Comparison of ENCODE assay signal across 13 cellular contexts in the genomic region with DNA sequence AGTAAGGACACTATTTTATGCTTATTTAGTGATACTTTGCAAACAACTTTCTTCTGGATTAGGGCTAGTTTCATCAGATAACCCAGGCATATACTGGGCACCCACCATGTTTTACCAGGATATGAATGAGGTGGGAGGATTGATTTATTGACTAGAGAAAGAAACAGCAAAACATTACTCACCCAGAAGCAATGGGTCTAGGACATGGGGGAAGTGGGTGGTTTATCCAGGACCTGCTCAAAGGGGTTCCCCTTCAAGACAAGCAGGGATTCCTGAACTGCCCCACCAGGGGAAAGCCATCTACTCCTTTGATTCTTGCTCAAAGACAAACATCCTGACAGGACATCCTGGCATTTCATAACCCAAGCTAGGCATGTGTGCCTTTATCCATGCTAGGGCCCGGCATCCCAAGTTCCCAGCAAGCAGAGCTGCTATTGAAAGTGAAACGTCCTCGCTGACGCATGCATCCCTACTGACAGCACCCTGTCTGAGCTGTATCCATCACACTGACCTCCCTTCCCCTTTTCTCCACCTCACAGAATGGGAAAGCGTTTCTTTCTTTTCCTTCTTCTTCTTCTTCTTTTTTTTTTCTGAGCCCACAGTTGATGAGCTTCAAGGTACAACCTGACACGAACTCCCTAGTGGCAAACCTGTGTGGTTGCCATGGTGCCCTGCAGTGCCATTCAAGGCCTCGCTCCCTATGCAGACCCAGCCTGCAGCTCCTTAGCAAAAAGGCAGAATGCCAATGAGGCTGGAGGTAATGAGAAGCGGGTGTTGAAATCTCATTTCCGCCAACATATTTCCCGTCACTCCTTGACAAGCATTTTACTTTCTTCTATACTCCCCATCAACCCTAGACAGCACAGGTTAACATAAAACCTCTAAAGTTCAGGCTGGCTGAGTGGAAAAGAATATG.
DNase-seq lines count a peak whose midpoint lies in the region; ATAC-seq, FAIRE-seq and TF ChIP-seq lines count a peak whose summit lies in the region.
"Had no signal": no experiment of that assay in that cellular context is flagged by ENCODE, and none has a peak within 500 bp of the region (broad histone marks: within the 10 kb centered on the region; RNA-seq: fewer than 3 reads in every experiment).

No MANE protein-coding gene starts in this region.

- peak in 2 of 3 experiments; percentile 27 to 29 for DNase-seq in NCI-H1417 (lab: John Stamatoyannopoulos, UW)
- DNase-seq in NCI-H1417 treated with DMSO at 0.1 percent for 48 hours (lab: John Stamatoyannopoulos, UW): no peak
- DNase-seq in HepG2 (ENCODE audit: low spot score): no peak
- DNase-seq in superior temporal gyrus (ENCODE audit: extremely low spot score): peak; percentile 53
- DNase-seq in stimulated activated CD4-positive, alpha-beta T cell treated with anti-CD3 and anti-CD28 coated beads, Interleukin-1b, Interleukin-23, amount 100 ng/mL, for 48 hours: no peak
- no peak for DNase-seq in activated T-helper 1 cell treated with anti-CD3 and anti-CD28 coated beads, Interleukin-12 subunit alpha, Interleukin-12 subunit beta, Interleukin-2, Interleukin-4 antibody, amounts not matched to agents 30 ng/mL and 10 ng/mL and 1 ng/mL, durations not matched to agents 14 hours and 24 hours and 36 hours (ENCODE audit: low spot score)
- DNase-seq: 8988T; activated CD4-positive, alpha-beta memory T cell treated with anti-CD3 and anti-CD28 coated beads for 36 hours; activated gamma-delta T cell; central memory CD4-positive, alpha-beta T cell had no signal

- no peaks in the 10 kb centered on the region for H3K36me3 Mint-ChIP-seq in activated T-helper 1 cell treated with anti-CD3 and anti-CD28 coated beads, Interleukin-12 subunit alpha, Interleukin-12 subunit beta, Interleukin-2, Interleukin-4 antibody, amounts not matched to agents 30 ng/mL and 10 ng/mL and 1 ng/mL, durations not matched to agents 14 hours and 24 hours and 36 hours (ENCODE audit: low read depth)
- H3K36me3 Mint-ChIP-seq: activated CD4-positive, alpha-beta memory T cell treated with anti-CD3 and anti-CD28 coated beads for 36 hours had no signal

- no peak overlapping the region for H3K4me3 ChIP-seq in HepG2 (replicated peaks in 1 of 3; ENCODE audit: insufficient read depth in 1 of 3, low read depth in 2 of 3, low read length in 3 of 3)

- H3K36me3 ChIP-seq in HepG2 (replicated peaks in 1 of 2; ENCODE audit: control insufficient read depth in 1 of 2, insufficient read depth in 2 of 2, low read length in 2 of 2): no peaks in the 10 kb centered on the region

- FAIRE-seq in HepG2 (lab: Jason Lieb, UNC): no peak

- no peaks in the 10 kb centered on the region for H3K9me3 Mint-ChIP-seq in activated T-helper 1 cell treated with anti-CD3 and anti-CD28 coated beads, Interleukin-12 subunit alpha, Interleukin-12 subunit beta, Interleukin-2, Interleukin-4 antibody, amounts not matched to agents 30 ng/mL and 10 ng/mL and 1 ng/mL, durations not matched to agents 14 hours and 24 hours and 36 hours
- H3K9me3 Mint-ChIP-seq: activated CD4-positive, alpha-beta memory T cell treated with anti-CD3 and anti-CD28 coated beads for 36 hours had no signal

- WGBS in HepG2 (ENCODE audit: low lambda C conversion rate): 48% methylated on average over 10 of the region's 10 CpGs

- TF ChIP-seq POLR2A in HepG2 (IDR thresholded peaks at IDR 0.05; ENCODE audit: insufficient read depth in 1 of 2, low read depth in 2 of 2, low read length in 2 of 2): no peak

- in situ Hi-C loops in HepG2 (cut with HindIII; ENCODE audit: extremely low pct_ligation_motif_present, low pct_unique_long_range_greater_than_20kb): no loop called here

- peaks cover 13% of the 10 kb centered on the region for H3K4me1 Mint-ChIP-seq in activated T-helper 1 cell treated with anti-CD3 and anti-CD28 coated beads, Interleukin-12 subunit alpha, Interleukin-12 subunit beta, Interleukin-2, Interleukin-4 antibody, amounts not matched to agents 30 ng/mL and 10 ng/mL and 1 ng/mL, durations not matched to agents 14 hours and 24 hours and 36 hours (ENCODE audit: low read depth)

- no peaks in the 10 kb centered on the region for H3K79me2 ChIP-seq in HepG2 (ENCODE audit: insufficient read depth, low read length)

- peaks cover 60% of the 10 kb centered on the region for H3K4me1 ChIP-seq in HepG2 (ENCODE audit: insufficient read depth, low read length)

- peaks cover 4% of the 10 kb centered on the region for H3K27me3 Mint-ChIP-seq in activated T-helper 1 cell treated with anti-CD3 and anti-CD28 coated beads, Interleukin-12 subunit alpha, Interleukin-12 subunit beta, Interleukin-2, Interleukin-4 antibody, amounts not matched to agents 30 ng/mL and 10 ng/mL and 1 ng/mL, durations not matched to agents 14 hours and 24 hours and 36 hours (ENCODE audit: insufficient read depth)
- H3K27me3 Mint-ChIP-seq: activated CD4-positive, alpha-beta memory T cell treated with anti-CD3 and anti-CD28 coated beads for 36 hours had no signal

- no peak for TF ChIP-seq RAD21 in HepG2 (CRISPR knock-in tag; IDR thresholded peaks at IDR 0.05)

- no TSS peak for BruUV-seq in HepG2 (replicated peaks; lab: Mats Ljungman, UMichigan)

- no peak for TF ChIP-seq CTCF in HepG2 (CRISPR knock-in tag; IDR thresholded peaks at IDR 0.05)

- intact Hi-C loops in HepG2 (cut with micrococcal nuclease; ENCODE audit: unreplicated experiment): no loop called here
- intact Hi-C loops in activated T-helper 1 cell treated with anti-CD3 and anti-CD28 coated beads, Interleukin-12 subunit alpha, Interleukin-12 subunit beta, Interleukin-2, Interleukin-4 antibody, amounts not matched to agents 30 ng/mL and 10 ng/mL and 1 ng/mL, durations not matched to agents 14 hours and 24 hours and 36 hours (cut with micrococcal nuclease): no loop called here

- no peaks in the 10 kb centered on the region for H3K9me3 ChIP-seq in HepG2 (ENCODE audit: low read length)

- H3K4me3 Mint-ChIP-seq in activated T-helper 1 cell treated with anti-CD3 and anti-CD28 coated beads, Interleukin-12 subunit alpha, Interleukin-12 subunit beta, Interleukin-2, Interleukin-4 antibody, amounts not matched to agents 30 ng/mL and 10 ng/mL and 1 ng/mL, durations not matched to agents 14 hours and 24 hours and 36 hours: no peak overlapping the region
- H3K4me3 Mint-ChIP-seq: activated CD4-positive, alpha-beta memory T cell treated with anti-CD3 and anti-CD28 coated beads for 36 hours had no signal

- POLR2A ChIA-PET in HepG2 (lab: Yijun Ruan, JAX): no interaction called here

- peak overlapping the region; percentile 88 for H3K27ac ChIP-seq in angular gyrus (ENCODE audit: low read depth, low read length)
- H3K27ac ChIP-seq in HepG2 (ENCODE audit: extremely low read length, insufficient read depth, low read length): no peak overlapping the region

- CTCF ChIA-PET in HepG2 (lab: Yijun Ruan, JAX; ENCODE audit: low intra/inter-chr PET ratio, low total read pairs): no interaction called here

- H2AFZ ChIP-seq in HepG2 (ENCODE audit: low read length): no peak overlapping the region

- H3K27ac Mint-ChIP-seq in activated T-helper 1 cell treated with anti-CD3 and anti-CD28 coated beads, Interleukin-12 subunit alpha, Interleukin-12 subunit beta, Interleukin-2, Interleukin-4 antibody, amounts not matched to agents 30 ng/mL and 10 ng/mL and 1 ng/mL, durations not matched to agents 14 hours and 24 hours and 36 hours: no peak overlapping the region
- H3K27ac Mint-ChIP-seq: activated CD4-positive, alpha-beta memory T cell treated with anti-CD3 and anti-CD28 coated beads for 36 hours had no signal

- TF ChIP-seq EP300 in HepG2 (IDR thresholded peaks at IDR 0.05; ENCODE audit: low read depth in 2 of 2, low read length in 2 of 2) (no peak), HepG2 (CRISPR knock-in tag; IDR thresholded peaks at IDR 0.05; ENCODE audit: borderline replicate concordance) (no peak)

- ATAC-seq in HepG2 (no peak), HG03354 (IDR thresholded peaks at IDR 0.05; ENCODE audit: poor library complexity, severe bottlenecking, unreplicated experiment) (no peak)
- ATAC-seq: Panc1 had no signal

- H3K4me2 ChIP-seq in HepG2 (ENCODE audit: low read depth, low read length): peak overlapping the region; percentile 40; the same call in 1 of the 2 replicates

- H3K9ac ChIP-seq in HepG2 (ENCODE audit: insufficient read depth, low read depth, low read length): no peak overlapping the region

- peaks cover 2 to 57% of the 10 kb centered on the region in 2 experiments; a peak in 3 of 5 replicates for H3K27me3 ChIP-seq in HepG2 (ENCODE audit: control insufficient read depth in 1 of 2, insufficient read depth in 2 of 2, low read length in 2 of 2)

- no peaks in the 10 kb centered on the region for H4K20me1 ChIP-seq in HepG2 (ENCODE audit: insufficient read depth, low read length)

TF ChIP-seq in HepG2, 621 proteins besides CTCF, POLR2A, EP300 and RAD21:
- 0 out of 2 replicates have a peak, but pooled peaks have one; percentile 33 for TF ChIP-seq SETDB1 (CRISPR knock-in tag; IDR thresholded peaks at IDR 0.05; ENCODE audit: borderline replicate concordance)
- 0 out of 2 replicates have a peak, but pooled peaks have one; percentile 22 for TF ChIP-seq ETV5 (CRISPR knock-in tag; IDR thresholded peaks at IDR 0.05; ENCODE audit: borderline replicate concordance)
- TF ChIP-seq HMG20B (CRISPR knock-in tag; conservative IDR thresholded peaks at IDR 0.05): no peak
TF ChIP-seq in HepG2: peak in this region for 2.

Comparison
In these comparisons a context has a peak if more than half of its experiments do, and no peak if none do; other contexts are left out.
1. DNase-seq: peak in NCI-H1417 (2 of 3) and superior temporal gyrus (single experiment); none in NCI-H1417 treated with DMSO at 0.1 percent for 48 hours (single experiment), HepG2 (single experiment), stimulated activated CD4-positive, alpha-beta T cell treated with anti-CD3 and anti-CD28 coated beads, Interleukin-1b, Interleukin-23, amount 100 ng/mL, for 48 hours (single experiment) and activated T-helper 1 cell treated with anti-CD3 and anti-CD28 coated beads, Interleukin-12 subunit alpha, Interleukin-12 subunit beta, Interleukin-2, Interleukin-4 antibody, amounts not matched to agents 30 ng/mL and 10 ng/mL and 1 ng/mL, durations not matched to agents 14 hours and 24 hours and 36 hours (single experiment).